ENCODE assay signal across 8 cellular contexts in the genomic region with DNA sequence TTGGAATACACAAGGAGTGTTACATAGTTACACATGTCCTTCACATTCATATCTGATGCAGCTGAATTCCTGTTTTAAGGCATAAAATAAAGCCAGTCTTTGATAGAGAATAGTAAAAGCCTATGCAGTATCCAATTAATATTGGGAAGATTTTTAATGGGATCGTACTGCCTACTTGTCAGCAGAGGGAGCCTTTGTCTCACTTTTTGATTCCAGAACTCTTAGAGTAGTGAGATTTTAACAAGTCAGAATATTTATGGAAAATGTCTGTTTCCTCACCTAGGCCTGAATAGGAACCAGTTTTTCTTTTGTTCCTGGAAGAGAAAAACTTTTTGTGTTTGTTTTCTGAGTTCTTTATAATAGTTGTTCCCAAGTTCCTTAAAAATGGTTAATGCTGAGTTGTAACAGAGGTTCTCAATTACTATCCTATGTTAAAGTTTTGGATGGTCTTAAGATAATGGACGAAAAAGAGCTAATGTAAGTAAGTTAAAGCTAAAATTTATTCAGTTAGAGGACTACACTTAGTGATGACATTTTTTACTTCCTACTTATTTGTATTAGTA.
DNase-seq lines count a peak whose midpoint lies in the region; ATAC-seq and TF ChIP-seq lines count a peak whose summit lies in the region.

No MANE protein-coding gene starts in this region.

- in situ Hi-C loops in Panc1 (cut with HindIII; ENCODE audit: low pct_unique_long_range_greater_than_20kb, low sequenced_read_pairs) = no loop called here

- H3K4me3 ChIP-seq in KMS-11 (IDR thresholded peaks at IDR 0.05; ENCODE audit: insufficient read depth, low read depth, low read length) (no peak overlapping the region), Panc1 (ENCODE audit: low read depth in 2 of 2, low read length in 2 of 2) (no peak overlapping the region), osteoblast (ENCODE audit: insufficient read depth, low read length) (no peak overlapping the region)

- no peaks in the 10 kb centered on the region for H3K4me1 Mint-ChIP-seq in stimulated activated naive CD8-positive, alpha-beta T cell treated with anti-CD3 and anti-CD28 coated beads, Interleukin-15, amount 100 ng/mL, for 72 hours
- peaks cover 2% of the 10 kb centered on the region for H3K4me1 Mint-ChIP-seq in activated naive CD8-positive, alpha-beta T cell treated with anti-CD3 and anti-CD28 coated beads for 36 hours

- H3K27ac Mint-ChIP-seq in stimulated activated naive CD8-positive, alpha-beta T cell treated with anti-CD3 and anti-CD28 coated beads, Interleukin-15, amount 100 ng/mL, for 72 hours = no peak overlapping the region
- H3K27ac Mint-ChIP-seq in activated naive CD8-positive, alpha-beta T cell treated with anti-CD3 and anti-CD28 coated beads for 36 hours = no peak overlapping the region

- DNase-seq in DMS153 (lab: John Stamatoyannopoulos, UW) (peak; percentile 24), Panc1 (ENCODE audit: low read depth, low spot score) (peak; percentile 30), osteoblast (ENCODE audit: insufficient read length, low spot score, missing footprints) (no peak)
- no peak for DNase-seq in stimulated activated naive CD8-positive, alpha-beta T cell treated with anti-CD3 and anti-CD28 coated beads, Interleukin-15, amount 100 ng/mL, for 72 hours
- no peak for DNase-seq in activated naive CD8-positive, alpha-beta T cell treated with anti-CD3 and anti-CD28 coated beads for 36 hours

- H3K27ac ChIP-seq in KMS-11 (no peak overlapping the region), Panc1 (ENCODE audit: low read length) (no peak overlapping the region), osteoblast (ENCODE audit: low read depth, low read length) (no peak overlapping the region)

- POLR2A ChIA-PET in Panc1 (lab: Charles Lee) = no interaction called here

- H3K9ac ChIP-seq in KMS-11 = no peak overlapping the region

- H3K27me3 Mint-ChIP-seq in stimulated activated naive CD8-positive, alpha-beta T cell treated with anti-CD3 and anti-CD28 coated beads, Interleukin-15, amount 100 ng/mL, for 72 hours = no peaks in the 10 kb centered on the region
- no peaks in the 10 kb centered on the region for H3K27me3 Mint-ChIP-seq in activated naive CD8-positive, alpha-beta T cell treated with anti-CD3 and anti-CD28 coated beads for 36 hours

- intact Hi-C loops in Panc1 (cut with micrococcal nuclease; ENCODE audit: unreplicated experiment) = loop anchor here (1.0 to 10.0 kb wide), 4 partner anchors 56 to 690 kb away; partner anchors contain the start of gene BMPER

- TF ChIP-seq CTCF in KMS-11 (conservative IDR thresholded peaks at IDR 0.05; ENCODE audit: low read depth, low read length) (peak; percentile 78), Panc1 (IDR thresholded peaks at IDR 0.05) (peak; percentile 76; the same call in 1 of the 2 replicates), osteoblast (IDR thresholded peaks at IDR 0.05; ENCODE audit: extremely low read depth, low read depth, low read length) (peak; percentile 72)

- no peaks in the 10 kb centered on the region for H3K9me3 Mint-ChIP-seq in stimulated activated naive CD8-positive, alpha-beta T cell treated with anti-CD3 and anti-CD28 coated beads, Interleukin-15, amount 100 ng/mL, for 72 hours
- H3K9me3 Mint-ChIP-seq in activated naive CD8-positive, alpha-beta T cell treated with anti-CD3 and anti-CD28 coated beads for 36 hours = no peaks in the 10 kb centered on the region

- no peak overlapping the region for H3K4me3 Mint-ChIP-seq in stimulated activated naive CD8-positive, alpha-beta T cell treated with anti-CD3 and anti-CD28 coated beads, Interleukin-15, amount 100 ng/mL, for 72 hours
- no peak overlapping the region for H3K4me3 Mint-ChIP-seq in activated naive CD8-positive, alpha-beta T cell treated with anti-CD3 and anti-CD28 coated beads for 36 hours

- BruUV-seq in Panc1 (replicated peaks; lab: Mats Ljungman, UMichigan) = no TSS peak

- H3K27me3 ChIP-seq in KMS-11 (ENCODE audit: insufficient read depth, low read depth) (no peaks in the 10 kb centered on the region), Panc1 (ENCODE audit: control insufficient read depth, insufficient read depth, low read length) (peaks cover 3% of the 10 kb centered on the region; the same call in 1 of the 2 replicates), osteoblast (ENCODE audit: insufficient read depth, low read length) (no peaks in the 10 kb centered on the region)

- no peak overlapping the region for H3K4me2 ChIP-seq in KMS-11
- no peak overlapping the region for H3K4me2 ChIP-seq in osteoblast (ENCODE audit: insufficient read depth, low read length)

- H3K79me2 ChIP-seq in KMS-11 (ENCODE audit: insufficient read depth, low read depth) = no peaks in the 10 kb centered on the region
- H3K79me2 ChIP-seq in osteoblast (ENCODE audit: insufficient read depth, low read length) = no peaks in the 10 kb centered on the region

- H4K20me1 ChIP-seq in KMS-11 (ENCODE audit: insufficient read depth) (no peaks in the 10 kb centered on the region), osteoblast (ENCODE audit: insufficient read depth, low read length) (no peaks in the 10 kb centered on the region)

- H3K36me3 Mint-ChIP-seq in activated naive CD8-positive, alpha-beta T cell treated with anti-CD3 and anti-CD28 coated beads for 36 hours = no peaks in the 10 kb centered on the region

- H3K36me3 ChIP-seq in KMS-11 (ENCODE audit: insufficient read depth) = no peaks in the 10 kb centered on the region
- no peaks in the 10 kb centered on the region for H3K36me3 ChIP-seq in Panc1 (ENCODE audit: control insufficient read depth, insufficient read depth, low read length)
- no peaks in the 10 kb centered on the region for H3K36me3 ChIP-seq in osteoblast (ENCODE audit: insufficient read depth, low read length)

- peak; percentile 95 for ATAC-seq in Panc1
- ATAC-seq in esophagus mucosa = peak; percentile 60
- no peak for ATAC-seq in stimulated activated naive CD8-positive, alpha-beta T cell treated with anti-CD3 and anti-CD28 coated beads, Interleukin-15, amount 100 ng/mL, for 72 hours
- no peak for ATAC-seq in HG02623 (IDR thresholded peaks at IDR 0.05; ENCODE audit: unreplicated experiment)

- H2AFZ ChIP-seq in KMS-11 (ENCODE audit: low read depth) (no peak overlapping the region), osteoblast (ENCODE audit: low read length) (no peak overlapping the region)

- H3K9me3 ChIP-seq in Panc1 (ENCODE audit: control insufficient read depth, insufficient read depth, low read depth, low read length) (no peaks in the 10 kb centered on the region), osteoblast (ENCODE audit: low read depth, low read length) (no peaks in the 10 kb centered on the region)

- CTCF ChIA-PET in Panc1 (lab: Charles Lee) = interaction anchor here (0.6 to 1.0 kb wide), 4 partner anchors 64 to 831 kb away, joined by 3 to 13 read pairs (median 3); no protein-coding TSS in a partner anchor

- H3K4me1 ChIP-seq in KMS-11 (ENCODE audit: low read depth, poor library complexity, severe bottlenecking) (no peaks in the 10 kb centered on the region), Panc1 (ENCODE audit: control insufficient read depth, insufficient read depth, low read length) (no peaks in the 10 kb centered on the region), osteoblast (ENCODE audit: insufficient read depth, low read length) (no peaks in the 10 kb centered on the region)

Comparison
In these comparisons a context has a peak if more than half of its experiments do, and no peak if none do; other contexts are left out.
1. DNase-seq: peak in DMS153 (single experiment) and Panc1 (single experiment); none in osteoblast (single experiment), stimulated activated naive CD8-positive, alpha-beta T cell treated with anti-CD3 and anti-CD28 coated beads, Interleukin-15, amount 100 ng/mL, for 72 hours (0 of 2) and activated naive CD8-positive, alpha-beta T cell treated with anti-CD3 and anti-CD28 coated beads for 36 hours (single experiment).
2. ATAC-seq: peak in Panc1 (single experiment) and esophagus mucosa (single experiment); none in stimulated activated naive CD8-positive, alpha-beta T cell treated with anti-CD3 and anti-CD28 coated beads, Interleukin-15, amount 100 ng/mL, for 72 hours (single experiment) and HG02623 (single experiment).
3. Peak in every context shown above with its lines, with median percentiles within 50 percentile points of each other: CTCF ChIP-seq.